8 cellular contexts compared by ENCODE assay signal in genomic region chr1:43358121-43358745, GRCh38. TPM values are rescaled to one million over a fixed set of nuclear protein-coding genes. Genes with fewer than 3 reads are reported as not detected.
DNase-seq lines count a peak whose midpoint lies in the region; ATAC-seq lines count a peak whose summit lies in the region.

No MANE protein-coding gene starts in this region.

- peak overlapping the region; percentile 90 for H3K4me3 ChIP-seq in right cardiac atrium (ENCODE audit: low read length)

- peak overlapping the region; percentile 100 for H3K27ac ChIP-seq in right cardiac atrium (ENCODE audit: low read length)

- POLR2A ChIA-PET in activated naive CD8-positive, alpha-beta T cell treated with anti-CD3 and anti-CD28 coated beads, Interleukin-2, amount 10 ng/mL, durations not matched to agents 7 days and 5 days (lab: Charles Lee), result interaction anchor here (0.5 to 1.9 kb wide), 15 partner anchors 9 to 673 kb away, joined by 3 to 37 read pairs (median 4); partner anchors contain the start of genes C1orf50, ELOVL1, KDM4A and P3H1

- WGBS in right cardiac atrium, result under 1% methylated on average over 33 of the region's 33 CpGs

- peak; percentile 22 for ATAC-seq in HG02943 (IDR thresholded peaks at IDR 0.05; ENCODE audit: low read depth, unreplicated experiment)
- no peak for ATAC-seq in activated naive CD8-positive, alpha-beta T cell treated with anti-CD3 and anti-CD28 coated beads, Interleukin-2, amount 10 ng/mL, durations not matched to agents 7 days and 5 days (ENCODE audit: low read depth)
- peak; percentile 34 to 46 for ATAC-seq in right cardiac atrium

- peaks cover 39% of the 10 kb centered on the region for H3K4me1 Mint-ChIP-seq in activated naive CD8-positive, alpha-beta T cell treated with anti-CD3 and anti-CD28 coated beads, Interleukin-2, amount 10 ng/mL, durations not matched to agents 7 days and 5 days

- no peaks in the 10 kb centered on the region for H3K27me3 Mint-ChIP-seq in activated naive CD8-positive, alpha-beta T cell treated with anti-CD3 and anti-CD28 coated beads, Interleukin-2, amount 10 ng/mL, durations not matched to agents 7 days and 5 days

- peak overlapping the region; percentile 88 for H3K27ac Mint-ChIP-seq in activated naive CD8-positive, alpha-beta T cell treated with anti-CD3 and anti-CD28 coated beads, Interleukin-2, amount 10 ng/mL, durations not matched to agents 7 days and 5 days

- H3K9me3 ChIP-seq in right cardiac atrium (ENCODE audit: control insufficient read depth, low read length), result no peaks in the 10 kb centered on the region

- H3K27me3 ChIP-seq in right cardiac atrium (ENCODE audit: control insufficient read depth, insufficient read depth), result no peaks in the 10 kb centered on the region

- peak overlapping the region; percentile 95 for H3K4me3 Mint-ChIP-seq in activated naive CD8-positive, alpha-beta T cell treated with anti-CD3 and anti-CD28 coated beads, Interleukin-2, amount 10 ng/mL, durations not matched to agents 7 days and 5 days

- peaks cover 43% of the 10 kb centered on the region for H3K36me3 Mint-ChIP-seq in activated naive CD8-positive, alpha-beta T cell treated with anti-CD3 and anti-CD28 coated beads, Interleukin-2, amount 10 ng/mL, durations not matched to agents 7 days and 5 days

- no peaks in the 10 kb centered on the region for H3K9me3 Mint-ChIP-seq in activated naive CD8-positive, alpha-beta T cell treated with anti-CD3 and anti-CD28 coated beads, Interleukin-2, amount 10 ng/mL, durations not matched to agents 7 days and 5 days

- intact Hi-C loops in right cardiac atrium (cut with DNase I), result no loop called here

- H3K4me1 ChIP-seq in right cardiac atrium (ENCODE audit: control insufficient read depth, insufficient read depth, low read length), result no peaks in the 10 kb centered on the region

- DNase-seq in activated naive CD4-positive, alpha-beta T cell treated with Interleukin-2 at 50 U/mL for 16 hours, result peak; percentile 21
- no peak for DNase-seq in activated naive CD4-positive, alpha-beta T cell (lab: John Stamatoyannopoulos, UW)
- DNase-seq in NCI-H82 (lab: John Stamatoyannopoulos, UW) (peak; percentile 85), right cardiac atrium (no peak), retina (peak; percentile 64), activated gamma-delta T cell (lab: John Stamatoyannopoulos, UW) (no peak)
- no peak for DNase-seq in activated naive CD8-positive, alpha-beta T cell treated with anti-CD3 and anti-CD28 coated beads, Interleukin-2, amount 10 ng/mL, durations not matched to agents 7 days and 5 days

RNA-seq across cellular contexts. Expression of gene CDC20, which starts 0.5 kb away (rescaled TPM):
- 100 to 1,000 TPM; 107 to 123 TPM for total RNA-seq in activated naive CD8-positive, alpha-beta T cell treated with anti-CD3 and anti-CD28 coated beads, Interleukin-2, amount 10 ng/mL, durations not matched to agents 7 days and 5 days
- total RNA-seq in right cardiac atrium, result 1 to 10 TPM in 3 of 4 donors, under 1 TPM in 1; 0.67 to 3.5 (median 1.5) TPM
- polyA plus RNA-seq in right cardiac atrium, result 0.54 TPM

RNA-seq across cellular contexts. Expression of gene ELOVL1, which starts 9.6 kb away (rescaled TPM):
- 10 to 100 TPM; 51.3 to 53.7 TPM for total RNA-seq in activated naive CD8-positive, alpha-beta T cell treated with anti-CD3 and anti-CD28 coated beads, Interleukin-2, amount 10 ng/mL, durations not matched to agents 7 days and 5 days
- 10 to 100 TPM; 33.1 to 47.1 (median 35.6) TPM for total RNA-seq in right cardiac atrium
- polyA plus RNA-seq in right cardiac atrium, result 40.5 TPM

RNA-seq across cellular contexts. Expression of gene MPL, which starts 20.6 kb away (rescaled TPM):
- total RNA-seq in activated naive CD8-positive, alpha-beta T cell treated with anti-CD3 and anti-CD28 coated beads, Interleukin-2, amount 10 ng/mL, durations not matched to agents 7 days and 5 days, result not detected
- 1 to 10 TPM in 2 of 4 donors, under 1 TPM in 2; 0.79 to 1.4 (median 1.1) TPM for total RNA-seq in right cardiac atrium
- polyA plus RNA-seq in right cardiac atrium, result 0.18 TPM

RNA-seq across cellular contexts. Expression of gene MED8, which starts 31.4 kb away (rescaled TPM):
- 10 to 100 TPM; 34.3 to 35.3 TPM for total RNA-seq in activated naive CD8-positive, alpha-beta T cell treated with anti-CD3 and anti-CD28 coated beads, Interleukin-2, amount 10 ng/mL, durations not matched to agents 7 days and 5 days
- total RNA-seq in right cardiac atrium, result 10 to 100 TPM; 16.8 to 22.1 (median 18.9) TPM
- 16.0 TPM for polyA plus RNA-seq in right cardiac atrium

RNA-seq across cellular contexts. Expression of gene SZT2, which starts 31.5 kb away (rescaled TPM):
- total RNA-seq in activated naive CD8-positive, alpha-beta T cell treated with anti-CD3 and anti-CD28 coated beads, Interleukin-2, amount 10 ng/mL, durations not matched to agents 7 days and 5 days, result 10 to 100 TPM; 84.8 to 88.2 TPM
- total RNA-seq in right cardiac atrium, result 10 to 100 TPM; 31.2 to 36.4 (median 33.4) TPM
- polyA plus RNA-seq in right cardiac atrium, result 20.8 TPM

Comparison
In these comparisons a context has a peak if more than half of its experiments do, and no peak if none do; other contexts are left out.
1. DNase-seq: peak in activated naive CD4-positive, alpha-beta T cell treated with Interleukin-2 at 50 U/mL for 16 hours (single experiment), NCI-H82 (single experiment) and retina (single experiment); none in activated naive CD4-positive, alpha-beta T cell (0 of 4), activated naive CD8-positive, alpha-beta T cell treated with anti-CD3 and anti-CD28 coated beads, Interleukin-2, amount 10 ng/mL, durations not matched to agents 7 days and 5 days (single experiment), right cardiac atrium (0 of 3) and activated gamma-delta T cell (single experiment).
2. RNA of gene CDC20, which starts 0.5 kb away (total RNA-seq): 107 to 123 TPM in activated naive CD8-positive, alpha-beta T cell treated with anti-CD3 and anti-CD28 coated beads, Interleukin-2, amount 10 ng/mL, durations not matched to agents 7 days and 5 days; 0.67 to 3.5 TPM in right cardiac atrium; every median in the first group is over 10 times any median in the second.